In genomic region chr2:55009277-55010055, GRCh38 we compare ENCODE assay signal across 8 cellular contexts. TPM values are rescaled to one million over a fixed set of nuclear protein-coding genes. Genes with fewer than 3 reads are reported as not detected.
DNase-seq lines count a peak whose midpoint lies in the region; ATAC-seq and TF ChIP-seq lines count a peak whose summit lies in the region.

No MANE protein-coding gene starts in this region.

- H3K4me1 ChIP-seq in BLaER1 = peaks cover 78% of the 10 kb centered on the region
- H3K4me1 ChIP-seq in mucosa of descending colon (ENCODE audit: low read depth) = peaks cover 50% of the 10 kb centered on the region

- peak overlapping the region; percentile 83 for H3K4me3 Mint-ChIP-seq in activated T-helper 1 cell treated with anti-CD3 and anti-CD28 coated beads, Interleukin-12 subunit alpha, Interleukin-12 subunit beta, Interleukin-2, Interleukin-4 antibody, amounts not matched to agents 30 ng/mL and 10 ng/mL and 1 ng/mL, durations not matched to agents 14 hours and 24 hours and 36 hours

- DNase-seq in activated T-helper 1 cell treated with anti-CD3 and anti-CD28 coated beads, Interleukin-12 subunit alpha, Interleukin-12 subunit beta, Interleukin-2, Interleukin-4 antibody, amounts not matched to agents 30 ng/mL and 10 ng/mL and 1 ng/mL, durations not matched to agents 14 hours and 24 hours and 36 hours (ENCODE audit: low spot score) = no peak
- DNase-seq in mucosa of descending colon (no peak), NCI-H2107 treated with DMSO at 0.1 percent for 48 hours (lab: John Stamatoyannopoulos, UW; ENCODE audit: unreplicated experiment) (no peak), NCI-H748 treated with DMSO at 0.1 percent for 48 hours (lab: John Stamatoyannopoulos, UW) (no peak)

- H3K27me3 ChIP-seq in BLaER1 = no peaks in the 10 kb centered on the region

- H3K4me2 ChIP-seq in BLaER1 = peak overlapping the region; percentile 72

- intact Hi-C loops in activated T-helper 1 cell treated with anti-CD3 and anti-CD28 coated beads, Interleukin-12 subunit alpha, Interleukin-12 subunit beta, Interleukin-2, Interleukin-4 antibody, amounts not matched to agents 30 ng/mL and 10 ng/mL and 1 ng/mL, durations not matched to agents 14 hours and 24 hours and 36 hours (cut with micrococcal nuclease) = loop anchor here (5.0 to 10.0 kb wide), 3 partner anchors 225 to 423 kb away; partner anchors contain the start of genes CLHC1, EML6 and RPS27A
- intact Hi-C loops in mucosa of descending colon (cut with DNase I, micrococcal nuclease) = loop anchor here in 1 of 2 donors (10.0 kb wide), 1 partner anchor 155 kb away; no protein-coding TSS in a partner anchor

- peak; percentile 26 for ATAC-seq in GM21723 (IDR thresholded peaks at IDR 0.05; ENCODE audit: unreplicated experiment)
- peak; percentile 13 for ATAC-seq in mucosa of descending colon
- no peak for ATAC-seq in HG02970 (IDR thresholded peaks at IDR 0.05; ENCODE audit: low FRiP score, unreplicated experiment)
- no peak for ATAC-seq in HG02885 (IDR thresholded peaks at IDR 0.05; ENCODE audit: poor library complexity, unreplicated experiment)

- H3K4me1 Mint-ChIP-seq in activated T-helper 1 cell treated with anti-CD3 and anti-CD28 coated beads, Interleukin-12 subunit alpha, Interleukin-12 subunit beta, Interleukin-2, Interleukin-4 antibody, amounts not matched to agents 30 ng/mL and 10 ng/mL and 1 ng/mL, durations not matched to agents 14 hours and 24 hours and 36 hours (ENCODE audit: low read depth) = peaks cover 38% of the 10 kb centered on the region

- peak overlapping the region; percentile 17 for H3K4me3 ChIP-seq in BLaER1
- H3K4me3 ChIP-seq in mucosa of descending colon = no peak overlapping the region

- H3K27ac ChIP-seq in BLaER1 = 0 out of 2 replicates have a peak overlapping the region, but pooled peaks have one; percentile 33

- H3K27ac Mint-ChIP-seq in activated T-helper 1 cell treated with anti-CD3 and anti-CD28 coated beads, Interleukin-12 subunit alpha, Interleukin-12 subunit beta, Interleukin-2, Interleukin-4 antibody, amounts not matched to agents 30 ng/mL and 10 ng/mL and 1 ng/mL, durations not matched to agents 14 hours and 24 hours and 36 hours = peak overlapping the region; percentile 32

- no peaks in the 10 kb centered on the region for H3K9me3 Mint-ChIP-seq in activated T-helper 1 cell treated with anti-CD3 and anti-CD28 coated beads, Interleukin-12 subunit alpha, Interleukin-12 subunit beta, Interleukin-2, Interleukin-4 antibody, amounts not matched to agents 30 ng/mL and 10 ng/mL and 1 ng/mL, durations not matched to agents 14 hours and 24 hours and 36 hours

- peak; percentile 8 for TF ChIP-seq CTCF in mucosa of descending colon (IDR thresholded peaks at IDR 0.05)

- H3K27me3 Mint-ChIP-seq in activated T-helper 1 cell treated with anti-CD3 and anti-CD28 coated beads, Interleukin-12 subunit alpha, Interleukin-12 subunit beta, Interleukin-2, Interleukin-4 antibody, amounts not matched to agents 30 ng/mL and 10 ng/mL and 1 ng/mL, durations not matched to agents 14 hours and 24 hours and 36 hours (ENCODE audit: insufficient read depth) = no peaks in the 10 kb centered on the region

- H3K9ac ChIP-seq in BLaER1 = peak overlapping the region; percentile 23; the same call in 1 of the 2 replicates

- no peaks in the 10 kb centered on the region for H3K36me3 ChIP-seq in BLaER1
- H3K36me3 ChIP-seq in mucosa of descending colon (ENCODE audit: low read depth) = no peaks in the 10 kb centered on the region

- H3K9me3 ChIP-seq in BLaER1 (no peaks in the 10 kb centered on the region), mucosa of descending colon (no peaks in the 10 kb centered on the region)

- peaks cover 100% of the 10 kb centered on the region for H4K20me1 ChIP-seq in BLaER1

- H3K36me3 Mint-ChIP-seq in activated T-helper 1 cell treated with anti-CD3 and anti-CD28 coated beads, Interleukin-12 subunit alpha, Interleukin-12 subunit beta, Interleukin-2, Interleukin-4 antibody, amounts not matched to agents 30 ng/mL and 10 ng/mL and 1 ng/mL, durations not matched to agents 14 hours and 24 hours and 36 hours (ENCODE audit: low read depth) = no peaks in the 10 kb centered on the region

RNA-seq across cellular contexts. Expression of gene RTN4, which starts 40.8 kb away (rescaled TPM):
- 81.2 and 83.0 TPM in 2 replicates for total RNA-seq in activated T-helper 1 cell treated with anti-CD3 and anti-CD28 coated beads, Interleukin-12 subunit alpha, Interleukin-12 subunit beta, Interleukin-2, Interleukin-4 antibody, amounts not matched to agents 30 ng/mL and 10 ng/mL and 1 ng/mL, durations not matched to agents 14 hours and 24 hours and 36 hours
- 100 to 1,000 TPM; 219 to 278 (median 224) TPM for total RNA-seq in mucosa of descending colon

Comparison
In these comparisons a context has a peak if more than half of its experiments do, and no peak if none do; other contexts are left out.
1. ATAC-seq: peak in GM21723 (single experiment) and mucosa of descending colon (single experiment); none in HG02970 (single experiment) and HG02885 (single experiment).